Comparison of ENCODE assay signal across 8 cellular contexts in genomic region chr16:58020628-58021521, GRCh38. TPM values are rescaled to one million over a fixed set of nuclear protein-coding genes. Genes with fewer than 3 reads are reported as not detected.
DNase-seq lines count a peak whose midpoint lies in the region; ATAC-seq and TF ChIP-seq lines count a peak whose summit lies in the region.

No MANE protein-coding gene starts in this region.

- no peak overlapping the region for H4K8ac ChIP-seq in neuronal stem cell (ENCODE audit: low read depth, low read length)

- H3K4ac ChIP-seq in neuronal stem cell (ENCODE audit: low read length) = no peak overlapping the region

- H2BK5ac ChIP-seq in neuronal stem cell (ENCODE audit: low read length) = no peak overlapping the region

- peak; percentile 77 for TF ChIP-seq CTCF in lower lobe of right lung (IDR thresholded peaks at IDR 0.05)

- no peak overlapping the region for H4K91ac ChIP-seq in neuronal stem cell (ENCODE audit: low read depth, low read length, poor library complexity)

- peaks cover 44% of the 10 kb centered on the region for H3K4me1 ChIP-seq in lower lobe of right lung
- peaks cover 3 to 6% of the 10 kb centered on the region in 2 donors for H3K4me1 ChIP-seq in neuronal stem cell (ENCODE audit: control insufficient read depth in 2 of 2, insufficient read depth in 1 of 2, low read depth in 1 of 2, low read length in 2 of 2)

- peak; percentile 68 for DNase-seq in DMS 273 (lab: John Stamatoyannopoulos, UW; ENCODE audit: unreplicated experiment)
- no peak for DNase-seq in DMS 273 treated with DMSO at 0.1 percent for 48 hours (lab: John Stamatoyannopoulos, UW)
- DNase-seq in KG1 (lab: John Stamatoyannopoulos, UW) = peak; percentile 58
- DNase-seq in activated CD4-positive, CD25-positive, alpha-beta regulatory T cell treated with anti-CD3 and anti-CD28 coated beads, Interleukin-2, amount 50 U/mL, for 16 hours (ENCODE audit: low read depth, low spot score) = peak; percentile 41
- peak; percentile 71 for DNase-seq in cerebellum (ENCODE audit: low spot score)
- DNase-seq in lower lobe of right lung = peak; percentile 62
- DNase-seq in stimulated activated naive CD8-positive, alpha-beta T cell treated with anti-CD3 and anti-CD28 coated beads, Interleukin-15, Interleukin-2, amounts not matched to agents 100 U/mL and 50 U/mL, for 24 hours = peak; percentile 69
- DNase-seq in neuronal stem cell (ENCODE audit: low spot score) = no peak

- H3K14ac ChIP-seq in neuronal stem cell (ENCODE audit: low read length) = no peak overlapping the region

- H3K27me3 ChIP-seq in lower lobe of right lung (ENCODE audit: low read depth) = no peaks in the 10 kb centered on the region
- H3K27me3 ChIP-seq in neuronal stem cell (ENCODE audit: control insufficient read depth in 3 of 3, insufficient read depth in 3 of 3, low read depth in 1 of 3, low read length in 3 of 3) = peaks cover 0 to 17% (median 16%) of the 10 kb centered on the region in 3 experiments

- no peak for ATAC-seq in lower lobe of right lung
- ATAC-seq in stimulated activated naive CD8-positive, alpha-beta T cell treated with anti-CD3 and anti-CD28 coated beads, Interleukin-15, Interleukin-2, amounts not matched to agents 100 U/mL and 50 U/mL, for 24 hours = no peak

- H3K18ac ChIP-seq in neuronal stem cell (ENCODE audit: low read length) = no peak overlapping the region

- no peak overlapping the region for H3K27ac ChIP-seq in lower lobe of right lung
- H3K27ac ChIP-seq in neuronal stem cell (replicated peaks; ENCODE audit: low read length) = no peak overlapping the region

- H2BK12ac ChIP-seq in neuronal stem cell (ENCODE audit: low read length) = no peak overlapping the region

- H2AK5ac ChIP-seq in neuronal stem cell (ENCODE audit: low read depth, low read length) = no peak overlapping the region

- H2BK120ac ChIP-seq in neuronal stem cell (ENCODE audit: low read depth, low read length) = no peak overlapping the region

- WGBS in neuronal stem cell (ENCODE audit: extremely low coverage in 2 of 2, insufficient read length in 2 of 2, insufficient replicate concordance in 1 of 2), 2 donors = no CpG with 5 or more reads among the region's 8 CpGs

- intact Hi-C loops in lower lobe of right lung (cut with DNase I) = loop anchor here (10.0 kb wide), 1 partner anchor 104 kb away; the partner anchor contains the start of gene CFAP20

- no peak overlapping the region for H3K4me3 ChIP-seq in lower lobe of right lung
- no peak overlapping the region for H3K4me3 ChIP-seq in neuronal stem cell (ENCODE audit: low read length in 2 of 2)

- no peak overlapping the region for H3K4me2 ChIP-seq in neuronal stem cell (ENCODE audit: insufficient read depth, low read length, poor library complexity, severe bottlenecking)

- H3K36me3 ChIP-seq in lower lobe of right lung = peaks cover 33% of the 10 kb centered on the region
- peaks cover 6 to 13% of the 10 kb centered on the region in 2 donors for H3K36me3 ChIP-seq in neuronal stem cell (replicated peaks in 1 of 2; ENCODE audit: control insufficient read depth in 2 of 2, insufficient read depth in 2 of 2, low read length in 2 of 2)

- no peak overlapping the region for H2AFZ ChIP-seq in neuronal stem cell (ENCODE audit: low read length)

- no peak overlapping the region for H3K23ac ChIP-seq in neuronal stem cell (ENCODE audit: low read depth, low read length, poor library complexity)

- H2BK15ac ChIP-seq in neuronal stem cell (ENCODE audit: low read length) = no peak overlapping the region

- H3K9me3 ChIP-seq in lower lobe of right lung (no peaks in the 10 kb centered on the region), neuronal stem cell (replicated peaks in 1 of 2; ENCODE audit: control insufficient read depth in 2 of 2, insufficient read depth in 1 of 2, low read depth in 1 of 2, low read length in 2 of 2) (no peaks in the 10 kb centered on the region)

- H3K79me1 ChIP-seq in neuronal stem cell (ENCODE audit: low read depth, low read length) = no peaks in the 10 kb centered on the region

- no peak overlapping the region for H3K9ac ChIP-seq in neuronal stem cell (ENCODE audit: low read depth, low read length, poor library complexity)

RNA-seq across cellular contexts. Expression of gene MMP15, which starts 4.7 kb away (rescaled TPM):
- total RNA-seq in cerebellum (14.3 TPM), lower lobe of right lung (21.5 TPM)
- 10.1 TPM for polyA plus RNA-seq in neuronal stem cell (2013, experiment 1 of 2)
- polyA plus RNA-seq in neuronal stem cell (2013, experiment 2 of 2) = 10.1 TPM

RNA-seq across cellular contexts. Expression of gene USB1, which starts 19.7 kb away (rescaled TPM):
- total RNA-seq in cerebellum (8.6 TPM), lower lobe of right lung (39.9 TPM)
- polyA plus RNA-seq in neuronal stem cell (2013, experiment 1 of 2) = 40.5 TPM
- polyA plus RNA-seq in neuronal stem cell (2013, experiment 2 of 2) = 39.6 TPM

RNA-seq across cellular contexts. Expression of gene ZNF319, which starts 20.4 kb away (rescaled TPM):
- total RNA-seq in cerebellum = 6.0 TPM
- total RNA-seq in lower lobe of right lung = 11.0 TPM
- 7.0 TPM for polyA plus RNA-seq in neuronal stem cell (2013, experiment 1 of 2)
- 8.3 TPM for polyA plus RNA-seq in neuronal stem cell (2013, experiment 2 of 2)

RNA-seq across cellular contexts. Expression of gene CNGB1, which starts 49.9 kb away (rescaled TPM):
- 3.0 TPM for total RNA-seq in cerebellum
- 0.35 TPM for total RNA-seq in lower lobe of right lung
- polyA plus RNA-seq in neuronal stem cell (2013, experiment 1 of 2) = 0.14 TPM
- polyA plus RNA-seq in neuronal stem cell (2013, experiment 2 of 2) = 0.14 TPM

Comparison
In these comparisons a context has a peak if more than half of its experiments do, and no peak if none do; other contexts are left out.
1. DNase-seq: peak in DMS 273 (single experiment), KG1 (single experiment), activated CD4-positive, CD25-positive, alpha-beta regulatory T cell treated with anti-CD3 and anti-CD28 coated beads, Interleukin-2, amount 50 U/mL, for 16 hours (single experiment), cerebellum (single experiment), lower lobe of right lung (single experiment) and stimulated activated naive CD8-positive, alpha-beta T cell treated with anti-CD3 and anti-CD28 coated beads, Interleukin-15, Interleukin-2, amounts not matched to agents 100 U/mL and 50 U/mL, for 24 hours (single experiment); none in DMS 273 treated with DMSO at 0.1 percent for 48 hours (single experiment) and neuronal stem cell (single experiment).